In genomic region chr5:43244823-43245565, GRCh38 we compare ENCODE assay signal across 12 cellular contexts. TPM values are rescaled to one million over a fixed set of nuclear protein-coding genes. Genes with fewer than 3 reads are reported as not detected.
DNase-seq lines count a peak whose midpoint lies in the region; ATAC-seq, FAIRE-seq and TF ChIP-seq lines count a peak whose summit lies in the region.
"Had no signal": no experiment of that assay in that cellular context is flagged by ENCODE, and none has a peak within 500 bp of the region (broad histone marks: within the 10 kb centered on the region; RNA-seq: fewer than 3 reads in every experiment).

No MANE protein-coding gene starts in this region.

- peak overlapping the region; percentile 1 for H3K4me3 ChIP-seq in GM12875 (ENCODE audit: low read depth, low read length)

- no peak for FAIRE-seq in D721Med (lab: Jason Lieb, UNC)
- FAIRE-seq: RCC 7860 had no signal

- intact Hi-C loops in sciatic nerve (cut with DNase I), result no loop called here

- TF ChIP-seq CTCF in GM12875 (IDR thresholded peaks at IDR 0.05; ENCODE audit: borderline replicate concordance, insufficient read depth, low read depth, low read length) (no peak), D721Med (IDR thresholded peaks at IDR 0.05; ENCODE audit: insufficient read depth, missing control alignments) (no peak)

- DNase-seq in NCI-H128 (lab: John Stamatoyannopoulos, UW; ENCODE audit: unreplicated experiment) (no peak), D721Med (ENCODE audit: insufficient read length, low spot score) (no peak), DMS153 (lab: John Stamatoyannopoulos, UW) (no peak), sciatic nerve (ENCODE audit: low spot score) (no peak)
- DNase-seq: activated CD4-positive, CD25-positive, alpha-beta regulatory T cell treated with anti-CD3 and anti-CD28 coated beads, Interleukin-2, amount 50 U/mL, for 72 hours; activated naive CD8-positive, alpha-beta T cell treated with anti-CD3 and anti-CD28 coated beads for 36 hours; hypothalamus had no signal

- ATAC-seq in GM19351 (IDR thresholded peaks at IDR 0.05; ENCODE audit: unreplicated experiment) (peak; percentile 78), HG02763 (IDR thresholded peaks at IDR 0.05; ENCODE audit: unreplicated experiment) (peak; percentile 46), HG03469 (IDR thresholded peaks at IDR 0.05; ENCODE audit: unreplicated experiment) (peak; percentile 86), sciatic nerve (no peak)

RNA-seq across cellular contexts. Expression of gene NIM1K, which starts 53.0 kb away (rescaled TPM):
- 5.4 TPM for total RNA-seq in sciatic nerve
